1 cellular context compared by ENCODE assay signal in the genomic region with DNA sequence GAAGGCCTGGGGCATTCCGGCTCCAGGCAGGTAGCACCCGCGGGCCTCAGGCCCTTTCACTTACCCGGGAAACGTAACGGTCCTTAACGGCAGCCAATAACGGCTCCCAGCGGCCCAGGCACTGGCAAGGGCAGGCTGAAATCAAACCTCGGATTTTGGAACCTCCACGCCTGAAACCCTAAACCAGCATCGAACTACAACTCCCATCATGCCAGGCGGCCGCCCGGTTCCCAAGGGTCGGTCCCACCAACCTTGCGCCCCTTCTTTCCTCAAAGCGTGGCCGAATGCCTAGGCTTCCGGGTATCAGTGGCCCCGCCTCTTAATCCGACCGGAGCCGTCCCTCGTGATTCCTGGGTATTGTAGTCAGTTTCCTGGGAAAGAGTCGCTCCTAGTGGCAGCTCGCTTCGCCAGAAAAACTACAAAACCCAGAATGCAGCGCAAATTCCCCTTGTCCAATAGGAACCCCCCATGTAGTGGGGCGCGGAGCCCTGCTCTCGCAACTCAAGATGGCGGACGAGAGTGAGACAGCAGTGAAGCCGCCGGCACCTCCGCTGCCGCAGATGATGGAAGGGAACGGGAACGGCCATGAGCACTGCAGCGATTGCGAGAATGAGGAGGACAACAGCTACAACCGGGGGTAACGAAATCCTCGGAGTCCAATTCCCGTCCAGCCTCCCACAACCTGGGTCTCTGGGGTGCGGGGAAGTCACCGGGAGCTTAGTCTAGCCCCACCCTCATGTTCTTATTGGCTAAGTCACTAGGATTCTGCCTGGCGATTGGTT.
TF ChIP-seq lines count a peak whose summit lies in the region.

Gene NMT1 (plus strand): TSS at position 494 of the 782 bp plus-strand sequence. CDS start 13 bp downstream, at position 507.

TF ChIP-seq in HepG2, 621 proteins besides CTCF, POLR2A, EP300 and RAD21 (continued from another document and continues in another):
- TF ChIP-seq, protein P1, sequence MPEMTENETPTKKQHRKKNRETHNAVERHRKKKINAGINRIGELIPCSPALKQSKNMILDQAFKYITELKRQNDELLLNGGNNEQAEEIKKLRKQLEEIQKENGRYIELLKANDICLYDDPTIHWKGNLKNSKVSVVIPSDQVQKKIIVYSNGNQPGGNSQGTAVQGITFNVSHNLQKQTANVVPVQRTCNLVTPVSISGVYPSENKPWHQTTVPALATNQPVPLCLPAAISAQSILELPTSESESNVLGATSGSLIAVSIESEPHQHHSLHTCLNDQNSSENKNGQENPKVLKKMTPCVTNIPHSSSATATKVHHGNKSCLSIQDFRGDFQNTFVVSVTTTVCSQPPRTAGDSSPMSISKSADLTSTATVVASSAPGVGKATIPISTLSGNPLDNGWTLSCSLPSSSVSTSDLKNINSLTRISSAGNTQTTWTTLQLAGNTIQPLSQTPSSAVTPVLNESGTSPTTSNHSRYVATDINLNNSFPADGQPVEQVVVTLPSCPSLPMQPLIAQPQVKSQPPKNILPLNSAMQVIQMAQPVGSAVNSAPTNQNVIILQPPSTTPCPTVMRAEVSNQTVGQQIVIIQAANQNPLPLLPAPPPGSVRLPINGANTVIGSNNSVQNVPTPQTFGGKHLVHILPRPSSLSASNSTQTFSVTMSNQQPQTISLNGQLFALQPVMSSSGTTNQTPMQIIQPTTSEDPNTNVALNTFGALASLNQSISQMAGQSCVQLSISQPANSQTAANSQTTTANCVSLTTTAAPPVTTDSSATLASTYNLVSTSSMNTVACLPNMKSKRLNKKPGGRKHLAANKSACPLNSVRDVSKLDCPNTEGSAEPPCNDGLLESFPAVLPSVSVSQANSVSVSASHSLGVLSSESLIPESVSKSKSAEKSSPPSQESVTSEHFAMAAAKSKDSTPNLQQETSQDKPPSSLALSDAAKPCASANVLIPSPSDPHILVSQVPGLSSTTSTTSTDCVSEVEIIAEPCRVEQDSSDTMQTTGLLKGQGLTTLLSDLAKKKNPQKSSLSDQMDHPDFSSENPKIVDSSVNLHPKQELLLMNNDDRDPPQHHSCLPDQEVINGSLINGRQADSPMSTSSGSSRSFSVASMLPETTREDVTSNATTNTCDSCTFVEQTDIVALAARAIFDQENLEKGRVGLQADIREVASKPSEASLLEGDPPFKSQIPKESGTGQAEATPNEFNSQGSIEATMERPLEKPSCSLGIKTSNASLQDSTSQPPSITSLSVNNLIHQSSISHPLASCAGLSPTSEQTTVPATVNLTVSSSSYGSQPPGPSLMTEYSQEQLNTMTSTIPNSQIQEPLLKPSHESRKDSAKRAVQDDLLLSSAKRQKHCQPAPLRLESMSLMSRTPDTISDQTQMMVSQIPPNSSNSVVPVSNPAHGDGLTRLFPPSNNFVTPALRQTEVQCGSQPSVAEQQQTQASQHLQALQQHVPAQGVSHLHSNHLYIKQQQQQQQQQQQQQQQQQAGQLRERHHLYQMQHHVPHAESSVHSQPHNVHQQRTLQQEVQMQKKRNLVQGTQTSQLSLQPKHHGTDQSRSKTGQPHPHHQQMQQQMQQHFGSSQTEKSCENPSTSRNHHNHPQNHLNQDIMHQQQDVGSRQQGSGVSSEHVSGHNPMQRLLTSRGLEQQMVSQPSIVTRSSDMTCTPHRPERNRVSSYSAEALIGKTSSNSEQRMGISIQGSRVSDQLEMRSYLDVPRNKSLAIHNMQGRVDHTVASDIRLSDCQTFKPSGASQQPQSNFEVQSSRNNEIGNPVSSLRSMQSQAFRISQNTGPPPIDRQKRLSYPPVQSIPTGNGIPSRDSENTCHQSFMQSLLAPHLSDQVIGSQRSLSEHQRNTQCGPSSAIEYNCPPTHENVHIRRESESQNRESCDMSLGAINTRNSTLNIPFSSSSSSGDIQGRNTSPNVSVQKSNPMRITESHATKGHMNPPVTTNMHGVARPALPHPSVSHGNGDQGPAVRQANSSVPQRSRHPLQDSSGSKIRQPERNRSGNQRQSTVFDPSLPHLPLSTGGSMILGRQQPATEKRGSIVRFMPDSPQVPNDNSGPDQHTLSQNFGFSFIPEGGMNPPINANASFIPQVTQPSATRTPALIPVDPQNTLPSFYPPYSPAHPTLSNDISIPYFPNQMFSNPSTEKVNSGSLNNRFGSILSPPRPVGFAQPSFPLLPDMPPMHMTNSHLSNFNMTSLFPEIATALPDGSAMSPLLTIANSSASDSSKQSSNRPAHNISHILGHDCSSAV (CRISPR knock-in tag; IDR thresholded peaks at IDR 0.05; ENCODE audit: borderline replicate concordance), result 0 out of 2 replicates have a peak, but pooled peaks have one; percentile 69
- TF ChIP-seq CHCHD3 (CRISPR knock-in tag; IDR thresholded peaks at IDR 0.05), result peak; percentile 75; the same call in 1 of the 2 replicates
- peak; percentile 43; the same call in 1 of the 2 replicates for TF ChIP-seq ZNF616 (CRISPR knock-in tag; IDR thresholded peaks at IDR 0.05; ENCODE audit: low read depth)
- peak; percentile 96 for TF ChIP-seq SAP130 (CRISPR knock-in tag; IDR thresholded peaks at IDR 0.05; ENCODE audit: low read depth)
- TF ChIP-seq ZNF343 (CRISPR knock-in tag; IDR thresholded peaks at IDR 0.05), result peak; percentile 67; the same call in 1 of the 2 replicates
- TF ChIP-seq EEA1 (CRISPR knock-in tag; IDR thresholded peaks at IDR 0.05; ENCODE audit: borderline replicate concordance), result peak; percentile 83; the same call in 1 of the 2 replicates
- TF ChIP-seq, protein P2, sequence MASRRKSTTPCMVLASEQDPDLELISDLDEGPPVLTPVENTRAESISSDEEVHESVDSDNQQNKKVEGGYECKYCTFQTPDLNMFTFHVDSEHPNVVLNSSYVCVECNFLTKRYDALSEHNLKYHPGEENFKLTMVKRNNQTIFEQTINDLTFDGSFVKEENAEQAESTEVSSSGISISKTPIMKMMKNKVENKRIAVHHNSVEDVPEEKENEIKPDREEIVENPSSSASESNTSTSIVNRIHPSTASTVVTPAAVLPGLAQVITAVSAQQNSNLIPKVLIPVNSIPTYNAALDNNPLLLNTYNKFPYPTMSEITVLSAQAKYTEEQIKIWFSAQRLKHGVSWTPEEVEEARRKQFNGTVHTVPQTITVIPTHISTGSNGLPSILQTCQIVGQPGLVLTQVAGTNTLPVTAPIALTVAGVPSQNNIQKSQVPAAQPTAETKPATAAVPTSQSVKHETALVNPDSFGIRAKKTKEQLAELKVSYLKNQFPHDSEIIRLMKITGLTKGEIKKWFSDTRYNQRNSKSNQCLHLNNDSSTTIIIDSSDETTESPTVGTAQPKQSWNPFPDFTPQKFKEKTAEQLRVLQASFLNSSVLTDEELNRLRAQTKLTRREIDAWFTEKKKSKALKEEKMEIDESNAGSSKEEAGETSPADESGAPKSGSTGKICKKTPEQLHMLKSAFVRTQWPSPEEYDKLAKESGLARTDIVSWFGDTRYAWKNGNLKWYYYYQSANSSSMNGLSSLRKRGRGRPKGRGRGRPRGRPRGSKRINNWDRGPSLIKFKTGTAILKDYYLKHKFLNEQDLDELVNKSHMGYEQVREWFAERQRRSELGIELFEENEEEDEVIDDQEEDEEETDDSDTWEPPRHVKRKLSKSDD (CRISPR knock-in tag; IDR thresholded peaks at IDR 0.05; ENCODE audit: low read depth), result peak; percentile 78; the same call in 1 of the 2 replicates
- peak; percentile 87 for TF ChIP-seq TARDBP (CRISPR knock-in tag; IDR thresholded peaks at IDR 0.05)
- TF ChIP-seq ZNF605 (CRISPR knock-in tag; IDR thresholded peaks at IDR 0.05), result peak; percentile 82
- 0 out of 2 replicates have a peak, but pooled peaks have one; percentile 40 for TF ChIP-seq ZNF432 (CRISPR knock-in tag; IDR thresholded peaks at IDR 0.05; ENCODE audit: borderline replicate concordance)
- TF ChIP-seq KDM1A (CRISPR knock-in tag; IDR thresholded peaks at IDR 0.05), result no peak
- peak; percentile 70 for TF ChIP-seq ZNF3 (CRISPR knock-in tag; IDR thresholded peaks at IDR 0.05)
- TF ChIP-seq TGIF2 (CRISPR knock-in tag; IDR thresholded peaks at IDR 0.05), result peak; percentile 67; the same call in 1 of the 2 replicates
- TF ChIP-seq ZNF720 (CRISPR knock-in tag; IDR thresholded peaks at IDR 0.05), result no peak
- TF ChIP-seq CBX1 (IDR thresholded peaks at IDR 0.05; ENCODE audit: low read depth), result peak; percentile 34
- peak; percentile 31 for TF ChIP-seq ZNF331 (CRISPR knock-in tag; IDR thresholded peaks at IDR 0.05)
- peak; percentile 72; the same call in 1 of the 2 replicates for TF ChIP-seq PRDM4 (CRISPR knock-in tag; IDR thresholded peaks at IDR 0.05; ENCODE audit: borderline replicate concordance)
- TF ChIP-seq HHEX (CRISPR knock-in tag; IDR thresholded peaks at IDR 0.05), result 0 out of 2 replicates have a peak, but pooled peaks have one; percentile 28
- peak; percentile 21 for TF ChIP-seq PTBP1 (IDR thresholded peaks at IDR 0.05; ENCODE audit: low read depth, low read length, poor library complexity, severe bottlenecking)
- TF ChIP-seq ZNF766 (CRISPR knock-in tag; IDR thresholded peaks at IDR 0.05; ENCODE audit: borderline replicate concordance), result no peak
- peak; percentile 87; the same call in 1 of the 2 replicates for TF ChIP-seq ELK4 (CRISPR knock-in tag; IDR thresholded peaks at IDR 0.05; ENCODE audit: borderline replicate concordance)
- peak; percentile 80 for TF ChIP-seq SIN3A (IDR thresholded peaks at IDR 0.05; ENCODE audit: borderline replicate concordance, low read depth, low read length)
- TF ChIP-seq ISL2 (CRISPR knock-in tag; IDR thresholded peaks at IDR 0.05), result peak; percentile 60; the same call in 1 of the 2 replicates
- peak; percentile 99 for TF ChIP-seq ASH2L (IDR thresholded peaks at IDR 0.05; ENCODE audit: insufficient read length, low read depth, low read length)
- TF ChIP-seq THAP7 (CRISPR knock-in tag; IDR thresholded peaks at IDR 0.05), result peak; percentile 51; the same call in 1 of the 2 replicates
- TF ChIP-seq ZNF788 (CRISPR knock-in tag; IDR thresholded peaks at IDR 0.05; ENCODE audit: borderline replicate concordance), result peak; percentile 79; the same call in 1 of the 2 replicates
- TF ChIP-seq, protein P3, sequence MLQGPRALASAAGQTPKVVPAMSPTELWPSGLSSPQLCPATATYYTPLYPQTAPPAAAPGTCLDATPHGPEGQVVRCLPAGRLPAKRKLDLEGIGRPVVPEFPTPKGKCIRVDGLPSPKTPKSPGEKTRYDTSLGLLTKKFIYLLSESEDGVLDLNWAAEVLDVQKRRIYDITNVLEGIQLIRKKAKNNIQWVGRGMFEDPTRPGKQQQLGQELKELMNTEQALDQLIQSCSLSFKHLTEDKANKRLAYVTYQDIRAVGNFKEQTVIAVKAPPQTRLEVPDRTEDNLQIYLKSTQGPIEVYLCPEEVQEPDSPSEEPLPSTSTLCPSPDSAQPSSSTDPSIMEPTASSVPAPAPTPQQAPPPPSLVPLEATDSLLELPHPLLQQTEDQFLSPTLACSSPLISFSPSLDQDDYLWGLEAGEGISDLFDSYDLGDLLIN (CRISPR knock-in tag; IDR thresholded peaks at IDR 0.05; ENCODE audit: borderline replicate concordance), result peak; percentile 71
- no peak for TF ChIP-seq EZH2 (conservative IDR thresholded peaks at IDR 0.05; ENCODE audit: low read depth, low read length)
- peak; percentile 19; the same call in 1 of the 2 replicates for TF ChIP-seq TOE1 (CRISPR knock-in tag; IDR thresholded peaks at IDR 0.05)
- no peak; the same call in 1 of the 2 replicates for TF ChIP-seq ZIK1 (CRISPR knock-in tag; IDR thresholded peaks at IDR 0.05; ENCODE audit: borderline replicate concordance, low read depth)
- peak; percentile 97 for TF ChIP-seq ZNF232 (CRISPR knock-in tag; IDR thresholded peaks at IDR 0.05; ENCODE audit: borderline replicate concordance)
- peak; percentile 41; the same call in 1 of the 2 replicates for TF ChIP-seq RFXAP (CRISPR knock-in tag; IDR thresholded peaks at IDR 0.05; ENCODE audit: borderline replicate concordance)
- peak; percentile 91 for TF ChIP-seq TSC22D2 (CRISPR knock-in tag; IDR thresholded peaks at IDR 0.05; ENCODE audit: borderline replicate concordance)
- TF ChIP-seq, protein P4, sequence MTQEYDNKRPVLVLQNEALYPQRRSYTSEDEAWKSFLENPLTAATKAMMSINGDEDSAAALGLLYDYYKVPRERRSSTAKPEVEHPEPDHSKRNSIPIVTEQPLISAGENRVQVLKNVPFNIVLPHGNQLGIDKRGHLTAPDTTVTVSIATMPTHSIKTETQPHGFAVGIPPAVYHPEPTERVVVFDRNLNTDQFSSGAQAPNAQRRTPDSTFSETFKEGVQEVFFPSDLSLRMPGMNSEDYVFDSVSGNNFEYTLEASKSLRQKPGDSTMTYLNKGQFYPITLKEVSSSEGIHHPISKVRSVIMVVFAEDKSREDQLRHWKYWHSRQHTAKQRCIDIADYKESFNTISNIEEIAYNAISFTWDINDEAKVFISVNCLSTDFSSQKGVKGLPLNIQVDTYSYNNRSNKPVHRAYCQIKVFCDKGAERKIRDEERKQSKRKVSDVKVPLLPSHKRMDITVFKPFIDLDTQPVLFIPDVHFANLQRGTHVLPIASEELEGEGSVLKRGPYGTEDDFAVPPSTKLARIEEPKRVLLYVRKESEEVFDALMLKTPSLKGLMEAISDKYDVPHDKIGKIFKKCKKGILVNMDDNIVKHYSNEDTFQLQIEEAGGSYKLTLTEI (CRISPR knock-in tag; conservative IDR thresholded peaks at IDR 0.05), result no peak
- peak; percentile 32; the same call in 1 of the 2 replicates for TF ChIP-seq ZKSCAN8 (CRISPR knock-in tag; IDR thresholded peaks at IDR 0.05; ENCODE audit: borderline replicate concordance)
- TF ChIP-seq ZNF501 (CRISPR knock-in tag; IDR thresholded peaks at IDR 0.05), result peak; percentile 99
